8 cellular contexts compared by ENCODE assay signal in genomic region chr16:81261049-81261648, GRCh38. TPM values are rescaled to one million over a fixed set of nuclear protein-coding genes. Genes with fewer than 3 reads are reported as not detected.
A peak's percentile ranks its signal among the peaks of the same experiment; 100 is the strongest.
DNase-seq lines count a peak whose midpoint lies in the region; FAIRE-seq and TF ChIP-seq lines count a peak whose summit lies in the region.

No MANE protein-coding gene starts in this region.

- H3K36me3 ChIP-seq in OCI-LY7 (ENCODE audit: insufficient read depth, low read length) (no peaks in the 10 kb centered on the region), mammary epithelial cell (ENCODE audit: insufficient read depth, low read length) (no peaks in the 10 kb centered on the region), parathyroid adenoma (ENCODE audit: control insufficient read depth, insufficient read depth, low read length) (no peaks in the 10 kb centered on the region), ovary (no peaks in the 10 kb centered on the region)

- H4K20me1 ChIP-seq in OCI-LY7 (ENCODE audit: insufficient read depth, low read length) = no peaks in the 10 kb centered on the region
- no peaks in the 10 kb centered on the region for H4K20me1 ChIP-seq in mammary epithelial cell (ENCODE audit: insufficient read depth, low read length)

- TF ChIP-seq POLR2A in ovary (IDR thresholded peaks at IDR 0.05) (no peak), H54 (IDR thresholded peaks at IDR 0.05; ENCODE audit: low read depth, low read length) (no peak)

- 87% methylated on average over 10 of the region's 11 CpGs for WGBS in mammary epithelial cell (ENCODE audit: low coverage, missing lambda C conversion rate)
- 78 to 82% (median 80%) methylated on average over 11 of the region's 11 CpGs for WGBS in ovary, 3 donors

- CTCF ChIA-PET in OCI-LY7 (lab: Charles Lee; ENCODE audit: unreplicated experiment) = no interaction called here
- CTCF ChIA-PET in mammary epithelial cell (lab: Charles Lee; ENCODE audit: low non-redundant PET) = interaction anchor here (0.6 to 0.7 kb wide), 4 partner anchors 49 to 89 kb away, joined by 3 to 4 read pairs (median 4); no protein-coding TSS in a partner anchor

- H3K4me1 ChIP-seq in OCI-LY7 (ENCODE audit: insufficient read depth, low read length, poor library complexity, severe bottlenecking) = no peaks in the 10 kb centered on the region
- H3K4me1 ChIP-seq in mammary epithelial cell (ENCODE audit: insufficient read depth, low read length) = no peaks in the 10 kb centered on the region
- H3K4me1 ChIP-seq in parathyroid adenoma = no peaks in the 10 kb centered on the region
- H3K4me1 ChIP-seq in ovary (ENCODE audit: insufficient read depth) = peaks cover 14% of the 10 kb centered on the region

- no peaks in the 10 kb centered on the region for H3K9me2 ChIP-seq in OCI-LY7 (ENCODE audit: insufficient read depth, low read length)

- dilution Hi-C loops in mammary epithelial cell (cut with HindIII; ENCODE audit: low sequenced_read_pairs) = loop anchor here (5.0 kb wide), 1 partner anchor 41 kb away; no protein-coding TSS in a partner anchor

- H2AFZ ChIP-seq in OCI-LY7 (ENCODE audit: low read length) = no peak overlapping the region
- no peak overlapping the region for H2AFZ ChIP-seq in mammary epithelial cell (ENCODE audit: low read depth, low read length)
- H2AFZ ChIP-seq in parathyroid adenoma = no peak overlapping the region

- TF ChIP-seq EP300 in ovary (IDR thresholded peaks at IDR 0.05) = no peak

- H3K9ac ChIP-seq in mammary epithelial cell (ENCODE audit: insufficient read depth, low read length) (no peak overlapping the region), parathyroid adenoma (no peak overlapping the region)

- H3K9me3 ChIP-seq in OCI-LY7 (ENCODE audit: low read length) = no peaks in the 10 kb centered on the region
- no peaks in the 10 kb centered on the region for H3K9me3 ChIP-seq in mammary epithelial cell (replicated peaks; ENCODE audit: insufficient read depth, low read length)
- H3K9me3 ChIP-seq in parathyroid adenoma (ENCODE audit: control insufficient read depth, low read length) = no peaks in the 10 kb centered on the region
- H3K9me3 ChIP-seq in ovary = no peaks in the 10 kb centered on the region

- TF ChIP-seq CTCF in GM10266 (IDR thresholded peaks at IDR 0.05; ENCODE audit: control insufficient read depth, insufficient read depth, low read depth, missing control alignments) (peak; percentile 63), OCI-LY7 (conservative IDR thresholded peaks at IDR 0.05; ENCODE audit: low read length) (peak; percentile 83), mammary epithelial cell (conservative IDR thresholded peaks at IDR 0.05 in 1 of 2, IDR thresholded peaks at IDR 0.05 in 1 of 2; ENCODE audit: extremely low read depth in 1 of 2, insufficient read depth in 1 of 2, low read depth in 1 of 2, low read length in 2 of 2) (peak; percentile 75 to 78), parathyroid adenoma (IDR thresholded peaks at IDR 0.05) (peak; percentile 19), ovary (IDR thresholded peaks at IDR 0.05) (no peak)

- DNase-seq in GM10266 (ENCODE audit: extremely low spot score) (peak; percentile 38), OCI-LY7 (ENCODE audit: low spot score) (peak; percentile 31), mammary epithelial cell (no peak), ovary (no peak), caudate nucleus (lab: John Stamatoyannopoulos, UW) (no peak), H54 (ENCODE audit: insufficient read length, low spot score) (no peak)
- no peak for DNase-seq in activated effector memory CD4-positive, alpha-beta T cell treated with anti-CD3 and anti-CD28 coated beads, Interleukin-2, amount 50 U/mL, for 16 hours

- POLR2A ChIA-PET in OCI-LY7 (lab: Charles Lee) = interaction anchor here (1.3 kb wide), 1 partner anchor 12 kb away, joined by 5 read pairs; no protein-coding TSS in a partner anchor

- no peak overlapping the region for H3K27ac ChIP-seq in OCI-LY7 (ENCODE audit: low read depth, low read length, poor library complexity, severe bottlenecking)
- H3K27ac ChIP-seq in mammary epithelial cell (ENCODE audit: insufficient read depth, low read depth, low read length) = no peak overlapping the region
- no peak overlapping the region for H3K27ac ChIP-seq in parathyroid adenoma
- no peak overlapping the region for H3K27ac ChIP-seq in ovary
- no peak overlapping the region for H3K27ac ChIP-seq in caudate nucleus (ENCODE audit: low read depth, low read length)

- in situ Hi-C loops in mammary epithelial cell (cut with MboI; ENCODE audit: low sequenced_read_pairs in 2 of 2) = no loop called here

- H3K27me3 ChIP-seq in mammary epithelial cell (ENCODE audit: insufficient read depth, low read length) = no peaks in the 10 kb centered on the region
- no peaks in the 10 kb centered on the region for H3K27me3 ChIP-seq in parathyroid adenoma (ENCODE audit: control insufficient read depth, insufficient read depth, low read length)
- no peaks in the 10 kb centered on the region for H3K27me3 ChIP-seq in ovary

- H3K4me2 ChIP-seq in OCI-LY7 (ENCODE audit: low read length) (no peak overlapping the region), mammary epithelial cell (ENCODE audit: insufficient read depth, low read depth, low read length) (peak overlapping the region; percentile 22), parathyroid adenoma (ENCODE audit: low read length) (no peak overlapping the region)

- intact Hi-C loops in OCI-LY7 (cut with micrococcal nuclease; ENCODE audit: unreplicated experiment) (no loop called here), mammary epithelial cell (cut with micrococcal nuclease) (loop anchor here (1.0 to 10.0 kb wide), 2 partner anchors 364 to 462 kb away; no protein-coding TSS in a partner anchor), ovary (cut with DNase I) (no loop called here)

- BruUV-seq in OCI-LY7 (replicated peaks; lab: Mats Ljungman, UMichigan) = no TSS peak
- BruUV-seq in mammary epithelial cell (replicated peaks; lab: Mats Ljungman, UMichigan) = no TSS peak

- H3K79me2 ChIP-seq in OCI-LY7 (ENCODE audit: insufficient read depth, low read depth, low read length) (no peaks in the 10 kb centered on the region), mammary epithelial cell (ENCODE audit: insufficient read depth, low read length) (no peaks in the 10 kb centered on the region), parathyroid adenoma (no peaks in the 10 kb centered on the region)

- no peak for FAIRE-seq in H54 (lab: Jason Lieb, UNC)

- no peak overlapping the region for H3K4me3 ChIP-seq in OCI-LY7 (ENCODE audit: low read depth, low read length, poor library complexity, severe bottlenecking)
- no peak overlapping the region for H3K4me3 ChIP-seq in mammary epithelial cell (replicated peaks in 1 of 3; ENCODE audit: insufficient read depth in 1 of 3, low read depth in 2 of 3, low read length in 3 of 3)
- no peak overlapping the region for H3K4me3 ChIP-seq in parathyroid adenoma (ENCODE audit: low read depth, low read length)
- no peak overlapping the region for H3K4me3 ChIP-seq in ovary

RNA-seq across cellular contexts. Expression of gene BCO1, which starts 22.7 kb away (rescaled TPM):
- not detected in 2 replicates for total RNA-seq in OCI-LY7 (2014; rRNA removed; shearing (Covaris generic))
- total RNA-seq in OCI-LY7 (2022) = not detected in 2 replicates
- total RNA-seq in mammary epithelial cell = not detected
- polyA plus RNA-seq in mammary epithelial cell = not detected
- polyA minus RNA-seq in mammary epithelial cell = 0.36 TPM
- 1 to 10 TPM in 2 of 7 donors, under 1 TPM in 5; 0.45 to 2.5 (median 0.83) TPM for total RNA-seq in ovary
- 1 to 10 TPM; 1.0 to 1.1 TPM for polyA plus RNA-seq in ovary

RNA-seq across cellular contexts. Expression of gene GAN, which starts 53.6 kb away (rescaled TPM):
- total RNA-seq in OCI-LY7 (2014; rRNA removed; shearing (Covaris generic)) = 5.1 and 6.2 TPM in 2 replicates
- total RNA-seq in OCI-LY7 (2022) (10.5 and 14.2 TPM in 2 replicates), mammary epithelial cell (10 to 100 TPM; 14.9 to 33.2 TPM), ovary (10 to 100 TPM in 4 of 7 donors, 1 to 10 TPM in 3; 4.5 to 11.5 (median 10.1) TPM)
- polyA plus RNA-seq in mammary epithelial cell (3.3 TPM), ovary (1 to 10 TPM; 1.1 to 2.1 TPM)
- 18.0 TPM for polyA minus RNA-seq in mammary epithelial cell

Comparison
In these comparisons a context has a peak if more than half of its experiments do, and no peak if none do; other contexts are left out.
1. DNase-seq: peak in GM10266 (single experiment) and OCI-LY7 (single experiment); none in mammary epithelial cell (single experiment), ovary (0 of 5), caudate nucleus (0 of 61), activated effector memory CD4-positive, alpha-beta T cell treated with anti-CD3 and anti-CD28 coated beads, Interleukin-2, amount 50 U/mL, for 16 hours (single experiment) and H54 (single experiment).
2. CTCF ChIP-seq: peak in GM10266 (single experiment), OCI-LY7 (single experiment), mammary epithelial cell (2 of 2) and parathyroid adenoma (single experiment); none in ovary (0 of 3).